11 cellular contexts compared by ENCODE assay signal in the genomic region with DNA sequence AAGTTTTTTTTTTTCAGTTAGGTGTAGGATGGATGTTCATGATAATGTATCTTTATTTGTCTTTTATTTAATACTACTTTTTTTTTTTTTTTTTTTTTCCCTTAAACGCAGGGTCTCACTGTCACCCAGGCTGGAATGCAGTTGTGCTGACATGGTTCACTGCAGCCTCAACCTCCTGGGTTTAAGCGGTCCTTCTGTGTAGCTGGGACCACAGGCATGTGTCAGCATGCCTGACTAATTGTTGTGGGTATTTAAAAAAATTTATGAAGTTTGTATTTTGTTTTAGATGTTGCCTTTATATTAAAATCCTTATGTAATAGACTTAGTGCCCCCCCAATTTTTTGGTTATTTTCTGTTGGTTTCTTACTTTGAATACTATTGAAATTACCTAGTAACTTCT. TPM values are rescaled to one million over a fixed set of nuclear protein-coding genes. Genes with fewer than 3 reads are reported as not detected.
A peak's percentile ranks its signal among the peaks of the same experiment; 100 is the strongest.
DNase-seq lines count a peak whose midpoint lies in the region; ATAC-seq and TF ChIP-seq lines count a peak whose summit lies in the region.
"Had no signal": no experiment of that assay in that cellular context is flagged by ENCODE, and none has a peak within 500 bp of the region (broad histone marks: within the 10 kb centered on the region; RNA-seq: fewer than 3 reads in every experiment).

No MANE protein-coding gene starts in this region.

- H3K4me3 Mint-ChIP-seq in activated T-helper 17 cell treated with anti-CD3 and anti-CD28 coated beads, Interleukin-2, amount 50 U/mL, for 72 hours = no peak overlapping the region
- H3K4me3 Mint-ChIP-seq in endodermal cell = no peak overlapping the region

- peaks cover 3 to 34% (median 17%) of the 10 kb centered on the region in 11 experiments; a peak in 18 of 22 replicates for H3K36me3 ChIP-seq in BLaER1 treated with 17β-estradiol and CSF1 and Interleukin-3, amounts not matched to agents 10 nM and 100 nM
- H3K36me3 ChIP-seq in endodermal cell (ENCODE audit: control insufficient read depth, insufficient read depth, low read length) = peaks cover 3% of the 10 kb centered on the region
- H3K36me3 ChIP-seq: stomach had no signal

- no peak overlapping the region; a peak in 1 of 22 replicates for H3K27ac ChIP-seq in BLaER1 treated with 17β-estradiol and CSF1 and Interleukin-3, amounts not matched to agents 10 nM and 100 nM
- H3K27ac ChIP-seq in endodermal cell (ENCODE audit: low read depth, low read length) = no peak overlapping the region
- H3K27ac ChIP-seq: body of pancreas, stomach had no signal

- H3K27me3 ChIP-seq in BLaER1 treated with 17β-estradiol and CSF1 and Interleukin-3, amounts not matched to agents 10 nM and 100 nM = no peaks in the 10 kb centered on the region
- no peaks in the 10 kb centered on the region for H3K27me3 ChIP-seq in endodermal cell (ENCODE audit: control insufficient read depth, insufficient read depth, low read length, poor library complexity, severe bottlenecking)
- H3K27me3 ChIP-seq: body of pancreas, stomach had no signal

- ATAC-seq in activated T-helper 17 cell treated with anti-CD3 and anti-CD28 coated beads, Interleukin-2, amount 50 U/mL, for 72 hours (replicated peaks) = peak; percentile 69
- no peak for ATAC-seq in GM21423 (IDR thresholded peaks at IDR 0.05; ENCODE audit: unreplicated experiment)
- ATAC-seq: body of pancreas had no signal

- H3K9me3 Mint-ChIP-seq in activated T-helper 17 cell treated with anti-CD3 and anti-CD28 coated beads, Interleukin-2, amount 50 U/mL, for 72 hours = no peaks in the 10 kb centered on the region
- H3K9me3 Mint-ChIP-seq in endodermal cell = no peaks in the 10 kb centered on the region

- H3K4me1 ChIP-seq in BLaER1 treated with 17β-estradiol and CSF1 and Interleukin-3, amounts not matched to agents 10 nM and 100 nM = peaks cover 46 to 65% (median 58%) of the 10 kb centered on the region in 10 experiments
- no peaks in the 10 kb centered on the region for H3K4me1 ChIP-seq in endodermal cell (ENCODE audit: control insufficient read depth, insufficient read depth, low read length)

- peaks cover 32 to 98% (median 93%) of the 10 kb centered on the region in 11 experiments for H4K20me1 ChIP-seq in BLaER1 treated with 17β-estradiol and CSF1 and Interleukin-3, amounts not matched to agents 10 nM and 100 nM

- H3K27me3 Mint-ChIP-seq in activated T-helper 17 cell treated with anti-CD3 and anti-CD28 coated beads, Interleukin-2, amount 50 U/mL, for 72 hours = no peaks in the 10 kb centered on the region
- H3K27me3 Mint-ChIP-seq in endodermal cell (ENCODE audit: insufficient read depth) = no peaks in the 10 kb centered on the region

- no peak overlapping the region for H3K9ac ChIP-seq in BLaER1 treated with 17β-estradiol and CSF1 and Interleukin-3, amounts not matched to agents 10 nM and 100 nM
- no peak overlapping the region for H3K9ac ChIP-seq in endodermal cell (ENCODE audit: extremely low read depth, low read length, poor library complexity, severe bottlenecking)

- H3K9me3 ChIP-seq in BLaER1 treated with 17β-estradiol and CSF1 and Interleukin-3, amounts not matched to agents 10 nM and 100 nM (replicated peaks in 1 of 11) = peaks cover 0 to 11% (median 7%) of the 10 kb centered on the region in 11 experiments; a peak in 9 of 22 replicates
- no peaks in the 10 kb centered on the region for H3K9me3 ChIP-seq in endodermal cell (ENCODE audit: control insufficient read depth, low read length)
- H3K9me3 ChIP-seq: body of pancreas, stomach had no signal

- peaks cover 41% of the 10 kb centered on the region for H3K4me1 Mint-ChIP-seq in activated T-helper 17 cell treated with anti-CD3 and anti-CD28 coated beads, Interleukin-2, amount 50 U/mL, for 72 hours
- H3K4me1 Mint-ChIP-seq in endodermal cell = peaks cover 27% of the 10 kb centered on the region

- peak overlapping the region in 10 of 11 experiments; percentile 8 to 79 (median 54); a peak in 16 of 22 replicates for H3K4me2 ChIP-seq in BLaER1 treated with 17β-estradiol and CSF1 and Interleukin-3, amounts not matched to agents 10 nM and 100 nM

- no peak overlapping the region for H3K4me3 ChIP-seq in BLaER1 treated with 17β-estradiol and CSF1 and Interleukin-3, amounts not matched to agents 10 nM and 100 nM
- no peak overlapping the region for H3K4me3 ChIP-seq in endodermal cell (ENCODE audit: low read length)
- H3K4me3 ChIP-seq: body of pancreas, stomach had no signal

- H3K36me3 Mint-ChIP-seq in activated T-helper 17 cell treated with anti-CD3 and anti-CD28 coated beads, Interleukin-2, amount 50 U/mL, for 72 hours (ENCODE audit: low read depth) = peaks cover 32% of the 10 kb centered on the region
- peaks cover 5% of the 10 kb centered on the region for H3K36me3 Mint-ChIP-seq in endodermal cell (ENCODE audit: low read depth)

- 71 to 81% methylated on average over 1 to 2 of the region's 2 CpGs for WGBS in endodermal cell (ENCODE audit: insufficient coverage in 1 of 2, insufficient read length in 1 of 2), 2 experiments

- peak overlapping the region; percentile 21 for H3K27ac Mint-ChIP-seq in activated T-helper 17 cell treated with anti-CD3 and anti-CD28 coated beads, Interleukin-2, amount 50 U/mL, for 72 hours
- H3K27ac Mint-ChIP-seq in endodermal cell = no peak overlapping the region

- DNase-seq in H4 (ENCODE audit: low spot score) (peak; percentile 27), left kidney (ENCODE audit: low read depth, low spot score) (peak; percentile 86), T-helper 9 cell (no peak), dermis blood vessel endothelial cell (no peak), endodermal cell (no peak)
- DNase-seq: body of pancreas, NCI-H1436, stomach had no signal

- TF ChIP-seq CTCF in endodermal cell (conservative IDR thresholded peaks at IDR 0.05) = no peak

RNA-seq across cellular contexts. Expression of a gene that starts 42.6 kb away (rescaled TPM):
- total RNA-seq in H4 (2014; rRNA removed; shearing (Covaris generic)) = 10.2 and 12.3 TPM in 2 replicates
- total RNA-seq in activated T-helper 17 cell treated with anti-CD3 and anti-CD28 coated beads, Interleukin-2, amount 50 U/mL, for 72 hours = 10 to 100 TPM; 55.4 to 64.2 TPM
- 35.1 and 47.9 TPM in 2 replicates for total RNA-seq in dermis blood vessel endothelial cell
- 10 to 100 TPM; 38.6 TPM for total RNA-seq in endodermal cell
- polyA plus RNA-seq in endodermal cell (2013, experiment 1 of 2) = 15.2 TPM
- polyA plus RNA-seq in endodermal cell (2013, experiment 2 of 2) = 14.4 TPM

Comparison
In these comparisons a context has a peak if more than half of its experiments do, and no peak if none do; other contexts are left out.
1. DNase-seq: peak in H4 (single experiment) and left kidney (single experiment); none in T-helper 9 cell (single experiment), dermis blood vessel endothelial cell (single experiment) and endodermal cell (single experiment).